ENCODE assay signal across 30 cellular contexts in the genomic region with DNA sequence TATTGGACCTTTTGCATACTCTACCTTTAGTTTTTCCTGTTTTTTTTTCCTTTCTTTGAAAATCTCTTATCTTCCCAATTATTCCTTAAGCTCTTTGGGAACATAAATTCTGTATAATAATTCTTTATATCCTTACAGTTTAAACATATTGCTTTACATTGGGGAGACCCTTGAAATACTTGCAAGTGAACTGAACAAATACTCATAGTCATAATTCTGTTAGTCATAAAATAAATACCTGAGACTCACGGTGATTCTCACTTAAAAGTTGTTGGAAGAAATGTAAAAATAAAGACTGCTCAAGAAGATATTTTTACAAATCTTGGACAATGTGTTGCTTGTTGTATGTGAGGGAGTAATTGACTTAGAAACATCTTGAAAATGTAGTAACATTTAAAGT.
"Had no signal": no experiment of that assay in that cellular context is flagged by ENCODE, and none has a peak within 500 bp of the region (broad histone marks: within the 10 kb centered on the region; RNA-seq: fewer than 3 reads in every experiment).

No MANE protein-coding gene starts in this region.

- H3K27ac Mint-ChIP-seq: naive thymus-derived CD8-positive, alpha-beta T cell; natural killer cell treated with Interleukin-12 subunit alpha and Interleukin-12 subunit beta and Interleukin-15 and Interleukin-18, amount 100 ng/mL, for 72 hours; nephron progenitor cell; progenitor cell of endocrine pancreas; stimulated activated effector memory CD8-positive, alpha-beta T cell treated with anti-CD3 and anti-CD28 coated beads, Interleukin-12 subunit alpha, Interleukin-12 subunit beta, amount 100 ng/mL, for 72 hours; stimulated activated naive B cell treated with anti-CD40 and anti-IgM and Interleukin-4, amounts not matched to agents 10 μg/mL and 1 μg/mL and 100 μg/mL, for 72 hours; stimulated activated naive CD8-positive, alpha-beta T cell treated with anti-CD3 and anti-CD28 coated beads, Interleukin-15, Interleukin-2, amounts not matched to agents 100 ng/mL and 50 ng/mL, for 24 hours had no signal

- ATAC-seq: naive thymus-derived CD8-positive, alpha-beta T cell; natural killer cell treated with Interleukin-12 subunit alpha and Interleukin-12 subunit beta and Interleukin-15 and Interleukin-18, amount 100 ng/mL, for 72 hours; psoas muscle; right cardiac atrium; right lobe of liver; stimulated activated effector memory CD8-positive, alpha-beta T cell treated with anti-CD3 and anti-CD28 coated beads, Interleukin-12 subunit alpha, Interleukin-12 subunit beta, amount 100 ng/mL, for 72 hours; stimulated activated naive B cell treated with anti-CD40 and anti-IgM and Interleukin-4, amounts not matched to agents 10 μg/mL and 1 μg/mL and 100 μg/mL, for 72 hours had no signal

- H3K9me3 ChIP-seq: neutrophil, ovary, psoas muscle, right lobe of liver, sigmoid colon, stomach, thoracic aorta, thyroid gland, tibial nerve, upper lobe of left lung, vagina had no signal

- H3K4me1 ChIP-seq: parathyroid adenoma, psoas muscle, right lobe of liver, sigmoid colon, stomach, thyroid gland, tibial nerve, upper lobe of left lung, vagina had no signal

- H3K9me3 Mint-ChIP-seq: nephron progenitor cell had no signal

- H3K4me3 Mint-ChIP-seq: naive thymus-derived CD8-positive, alpha-beta T cell; natural killer cell treated with Interleukin-12 subunit alpha and Interleukin-12 subunit beta and Interleukin-15 and Interleukin-18, amount 100 ng/mL, for 72 hours; nephron progenitor cell; neural crest cell; stimulated activated effector memory CD8-positive, alpha-beta T cell treated with anti-CD3 and anti-CD28 coated beads, Interleukin-12 subunit alpha, Interleukin-12 subunit beta, amount 100 ng/mL, for 72 hours; stimulated activated naive B cell treated with anti-CD40 and anti-IgM and Interleukin-4, amounts not matched to agents 10 μg/mL and 1 μg/mL and 100 μg/mL, for 72 hours; stimulated activated naive CD8-positive, alpha-beta T cell treated with anti-CD3 and anti-CD28 coated beads, Interleukin-15, Interleukin-2, amounts not matched to agents 100 ng/mL and 50 ng/mL, for 24 hours had no signal

- H3K27ac ChIP-seq: neutrophil, ovary, parathyroid adenoma, psoas muscle, right lobe of liver, sigmoid colon, stomach, thoracic aorta, thyroid gland, tibial nerve, upper lobe of left lung, vagina had no signal

- H3K4me3 ChIP-seq: ovary, psoas muscle, right lobe of liver, sigmoid colon, stomach, thoracic aorta, thyroid gland, tibial nerve, upper lobe of left lung, vagina had no signal

- H3K36me3 Mint-ChIP-seq: naive thymus-derived CD8-positive, alpha-beta T cell; stimulated activated effector memory CD8-positive, alpha-beta T cell treated with anti-CD3 and anti-CD28 coated beads, Interleukin-12 subunit alpha, Interleukin-12 subunit beta, amount 100 ng/mL, for 72 hours; stimulated activated naive B cell treated with anti-CD40 and anti-IgM and Interleukin-4, amounts not matched to agents 10 μg/mL and 1 μg/mL and 100 μg/mL, for 72 hours had no signal

- H3K27me3 ChIP-seq: neutrophil, ovary, right lobe of liver, sigmoid colon, stomach, thyroid gland, tibial nerve, upper lobe of left lung, vagina had no signal

- H3K36me3 ChIP-seq: neutrophil, ovary, right lobe of liver, sigmoid colon, stomach, thoracic aorta, thyroid gland, tibial nerve, upper lobe of left lung, vagina had no signal

- H3K27me3 Mint-ChIP-seq: naive thymus-derived CD8-positive, alpha-beta T cell; natural killer cell treated with Interleukin-12 subunit alpha and Interleukin-12 subunit beta and Interleukin-15 and Interleukin-18, amount 100 ng/mL, for 72 hours; progenitor cell of endocrine pancreas; stimulated activated naive B cell treated with anti-CD40 and anti-IgM and Interleukin-4, amounts not matched to agents 10 μg/mL and 1 μg/mL and 100 μg/mL, for 72 hours; stimulated activated naive CD8-positive, alpha-beta T cell treated with anti-CD3 and anti-CD28 coated beads, Interleukin-15, Interleukin-2, amounts not matched to agents 100 ng/mL and 50 ng/mL, for 24 hours had no signal

- H3K4me1 Mint-ChIP-seq: naive thymus-derived CD8-positive, alpha-beta T cell; neural crest cell; stimulated activated effector memory CD8-positive, alpha-beta T cell treated with anti-CD3 and anti-CD28 coated beads, Interleukin-12 subunit alpha, Interleukin-12 subunit beta, amount 100 ng/mL, for 72 hours; stimulated activated naive B cell treated with anti-CD40 and anti-IgM and Interleukin-4, amounts not matched to agents 10 μg/mL and 1 μg/mL and 100 μg/mL, for 72 hours had no signal

- DNase-seq: naive thymus-derived CD8-positive, alpha-beta T cell; nephron progenitor cell; nucleus accumbens; ovary; posterior cingulate gyrus; psoas muscle; right cardiac atrium; right lobe of liver; sigmoid colon; small intestine; stimulated activated CD4-positive, alpha-beta T cell treated with anti-CD3 and anti-CD28 coated beads, Interleukin-15, amount 100 ng/mL, for 24 hours; stimulated activated CD4-positive, alpha-beta T cell treated with anti-CD3 and anti-CD28 coated beads, Interleukin-2, amount 100 ng/mL, for 24 hours; stimulated activated CD4-positive, alpha-beta T cell treated with anti-CD3 and anti-CD28 coated beads, Interleukin-2, amount 100 ng/mL, for 48 hours; stimulated activated CD4-positive, alpha-beta T cell treated with anti-CD3 and anti-CD28 coated beads, Interleukin-4, amount 100 ng/mL, for 24 hours; stimulated activated naive B cell treated with anti-CD40 and anti-IgM and Interleukin-4, amounts not matched to agents 10 μg/mL and 1 μg/mL and 100 μg/mL, for 72 hours; stimulated activated naive CD4-positive, alpha-beta T cell treated with Interleukin-2 at 50 U/mL for 16 hours; stomach; thyroid gland; trophoblast cell; upper lobe of left lung had no signal
